ENCODE assay signal across 1 cellular context in genomic region chr1:18480315-18481189, GRCh38.
TF ChIP-seq lines count a peak whose summit lies in the region.

Gene KLHDC7A, plus strand, starts transcription at chr1:18480930. Its CDS starts 52 bp downstream, at chr1:18480982.

TF ChIP-seq in HepG2, 621 proteins besides CTCF, POLR2A, EP300 and RAD21 (continued from another document and continues in another):
- TF ChIP-seq TFE3 (CRISPR knock-in tag; IDR thresholded peaks at IDR 0.05) (peak; percentile 27; the same call in 1 of the 2 replicates), ZNF839 (CRISPR knock-in tag; IDR thresholded peaks at IDR 0.05; ENCODE audit: borderline replicate concordance) (no peak), CREB1 (IDR thresholded peaks at IDR 0.05) (no peak), CREB1 (CRISPR knock-in tag; IDR thresholded peaks at IDR 0.05) (no peak), NKX3-1 (CRISPR knock-in tag; IDR thresholded peaks at IDR 0.05) (no peak), NR2C2 (CRISPR knock-in tag; IDR thresholded peaks at IDR 0.05; ENCODE audit: borderline replicate concordance) (peak; percentile 40; the same call in 1 of the 2 replicates), ATF7 (IDR thresholded peaks at IDR 0.05) (no peak), ATF7 (CRISPR knock-in tag; IDR thresholded peaks at IDR 0.05) (no peak), SALL1 (CRISPR knock-in tag; IDR thresholded peaks at IDR 0.05) (peak; percentile 71), ZNF205 (CRISPR knock-in tag; IDR thresholded peaks at IDR 0.05) (no peak), ZNF232 (CRISPR knock-in tag; IDR thresholded peaks at IDR 0.05; ENCODE audit: borderline replicate concordance) (no peak), MIER2 (CRISPR knock-in tag; IDR thresholded peaks at IDR 0.05) (0 out of 2 replicates have a peak, but pooled peaks have one; percentile 50), BRD4 (CRISPR knock-in tag; IDR thresholded peaks at IDR 0.05) (no peak), ASH2L (IDR thresholded peaks at IDR 0.05; ENCODE audit: insufficient read length, low read depth, low read length) (peak; percentile 21), ZNF619 (CRISPR knock-in tag; IDR thresholded peaks at IDR 0.05) (no peak), HMGXB4 (CRISPR knock-in tag; IDR thresholded peaks at IDR 0.05; ENCODE audit: borderline replicate concordance in 1 of 2, low read depth in 1 of 2) (0 out of 4 replicates have a peak, but pooled peaks of 1 of the 2 experiments have one; percentile 23), ZNF720 (CRISPR knock-in tag; IDR thresholded peaks at IDR 0.05) (no peak), ZNF644 (CRISPR knock-in tag; IDR thresholded peaks at IDR 0.05; ENCODE audit: low read depth) (peak; percentile 48; the same call in 1 of the 2 replicates), MAZ (IDR thresholded peaks at IDR 0.05; ENCODE audit: borderline replicate concordance, low read depth, low read length) (no peak), MAZ (CRISPR knock-in tag; IDR thresholded peaks at IDR 0.05; ENCODE audit: low read depth) (0 out of 2 replicates have a peak, but pooled peaks have one; percentile 14), PCBP1 (IDR thresholded peaks at IDR 0.05; ENCODE audit: borderline replicate concordance, low read depth, low read length) (no peak), ZNF468 (CRISPR knock-in tag; IDR thresholded peaks at IDR 0.05) (no peak), PAF1 (CRISPR knock-in tag; IDR thresholded peaks at IDR 0.05) (no peak), SPEN (CRISPR knock-in tag; IDR thresholded peaks at IDR 0.05; ENCODE audit: low read depth) (no peak), ZBTB44 (CRISPR knock-in tag; IDR thresholded peaks at IDR 0.05) (no peak), SIN3B (IDR thresholded peaks at IDR 0.05; ENCODE audit: low read length) (no peak), MTF2 (CRISPR knock-in tag; IDR thresholded peaks at IDR 0.05; ENCODE audit: borderline replicate concordance) (0 out of 2 replicates have a peak, but pooled peaks have one; percentile 18), SP1 (IDR thresholded peaks at IDR 0.05) (no peak), SP1 (CRISPR knock-in tag; IDR thresholded peaks at IDR 0.05) (no peak), SETDB1 (CRISPR knock-in tag; IDR thresholded peaks at IDR 0.05; ENCODE audit: borderline replicate concordance) (no peak), REPIN1 (CRISPR knock-in tag; IDR thresholded peaks at IDR 0.05; ENCODE audit: borderline replicate concordance, low read depth) (peak; percentile 24; the same call in 1 of the 2 replicates), ETV5 (CRISPR knock-in tag; IDR thresholded peaks at IDR 0.05; ENCODE audit: borderline replicate concordance) (peak; percentile 46; the same call in 1 of the 2 replicates), ZNF224 (CRISPR knock-in tag; IDR thresholded peaks at IDR 0.05) (no peak), KLF9 (CRISPR knock-in tag; IDR thresholded peaks at IDR 0.05; ENCODE audit: low read depth) (no peak), POGZ (CRISPR knock-in tag; IDR thresholded peaks at IDR 0.05) (peak; percentile 36; the same call in 1 of the 2 replicates), ZNF34 (CRISPR knock-in tag; IDR thresholded peaks at IDR 0.05; ENCODE audit: borderline replicate concordance) (peak; percentile 71; the same call in 1 of the 2 replicates), CBFB (CRISPR knock-in tag; IDR thresholded peaks at IDR 0.05) (0 out of 2 replicates have a peak, but pooled peaks have one; percentile 25), ZNF576 (CRISPR knock-in tag; IDR thresholded peaks at IDR 0.05) (no peak), BHLHE40 (IDR thresholded peaks at IDR 0.05; ENCODE audit: low read length) (0 out of 2 replicates have a peak, but pooled peaks have one; percentile 4), HNRNPUL1 (IDR thresholded peaks at IDR 0.05; ENCODE audit: low read depth, low read length) (no peak), ATF7-NPFF (CRISPR knock-in tag; IDR thresholded peaks at IDR 0.05; ENCODE audit: low read depth) (no peak), XBP1 (CRISPR knock-in tag; IDR thresholded peaks at IDR 0.05) (no peak), ZMYM3 (CRISPR knock-in tag; IDR thresholded peaks at IDR 0.05) (peak; percentile 36; the same call in 1 of the 2 replicates), DMTF1 (CRISPR knock-in tag; IDR thresholded peaks at IDR 0.05) (no peak), ATAD3A (CRISPR knock-in tag; IDR thresholded peaks at IDR 0.05) (no peak)
- TF ChIP-seq, protein P1, sequence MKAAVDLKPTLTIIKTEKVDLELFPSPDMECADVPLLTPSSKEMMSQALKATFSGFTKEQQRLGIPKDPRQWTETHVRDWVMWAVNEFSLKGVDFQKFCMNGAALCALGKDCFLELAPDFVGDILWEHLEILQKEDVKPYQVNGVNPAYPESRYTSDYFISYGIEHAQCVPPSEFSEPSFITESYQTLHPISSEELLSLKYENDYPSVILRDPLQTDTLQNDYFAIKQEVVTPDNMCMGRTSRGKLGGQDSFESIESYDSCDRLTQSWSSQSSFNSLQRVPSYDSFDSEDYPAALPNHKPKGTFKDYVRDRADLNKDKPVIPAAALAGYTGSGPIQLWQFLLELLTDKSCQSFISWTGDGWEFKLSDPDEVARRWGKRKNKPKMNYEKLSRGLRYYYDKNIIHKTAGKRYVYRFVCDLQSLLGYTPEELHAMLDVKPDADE (CRISPR knock-in tag; IDR thresholded peaks at IDR 0.05) = no peak
- TF ChIP-seq, protein P2, sequence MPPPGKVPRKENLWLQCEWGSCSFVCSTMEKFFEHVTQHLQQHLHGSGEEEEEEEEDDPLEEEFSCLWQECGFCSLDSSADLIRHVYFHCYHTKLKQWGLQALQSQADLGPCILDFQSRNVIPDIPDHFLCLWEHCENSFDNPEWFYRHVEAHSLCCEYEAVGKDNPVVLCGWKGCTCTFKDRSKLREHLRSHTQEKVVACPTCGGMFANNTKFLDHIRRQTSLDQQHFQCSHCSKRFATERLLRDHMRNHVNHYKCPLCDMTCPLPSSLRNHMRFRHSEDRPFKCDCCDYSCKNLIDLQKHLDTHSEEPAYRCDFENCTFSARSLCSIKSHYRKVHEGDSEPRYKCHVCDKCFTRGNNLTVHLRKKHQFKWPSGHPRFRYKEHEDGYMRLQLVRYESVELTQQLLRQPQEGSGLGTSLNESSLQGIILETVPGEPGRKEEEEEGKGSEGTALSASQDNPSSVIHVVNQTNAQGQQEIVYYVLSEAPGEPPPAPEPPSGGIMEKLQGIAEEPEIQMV (CRISPR knock-in tag; IDR thresholded peaks at IDR 0.05; ENCODE audit: low read depth) = no peak
- TF ChIP-seq, protein P3, sequence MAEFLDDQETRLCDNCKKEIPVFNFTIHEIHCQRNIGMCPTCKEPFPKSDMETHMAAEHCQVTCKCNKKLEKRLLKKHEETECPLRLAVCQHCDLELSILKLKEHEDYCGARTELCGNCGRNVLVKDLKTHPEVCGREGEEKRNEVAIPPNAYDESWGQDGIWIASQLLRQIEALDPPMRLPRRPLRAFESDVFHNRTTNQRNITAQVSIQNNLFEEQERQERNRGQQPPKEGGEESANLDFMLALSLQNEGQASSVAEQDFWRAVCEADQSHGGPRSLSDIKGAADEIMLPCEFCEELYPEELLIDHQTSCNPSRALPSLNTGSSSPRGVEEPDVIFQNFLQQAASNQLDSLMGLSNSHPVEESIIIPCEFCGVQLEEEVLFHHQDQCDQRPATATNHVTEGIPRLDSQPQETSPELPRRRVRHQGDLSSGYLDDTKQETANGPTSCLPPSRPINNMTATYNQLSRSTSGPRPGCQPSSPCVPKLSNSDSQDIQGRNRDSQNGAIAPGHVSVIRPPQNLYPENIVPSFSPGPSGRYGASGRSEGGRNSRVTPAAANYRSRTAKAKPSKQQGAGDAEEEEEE (CRISPR knock-in tag; IDR thresholded peaks at IDR 0.05; ENCODE audit: borderline replicate concordance) = no peak
- TF ChIP-seq, protein P4, sequence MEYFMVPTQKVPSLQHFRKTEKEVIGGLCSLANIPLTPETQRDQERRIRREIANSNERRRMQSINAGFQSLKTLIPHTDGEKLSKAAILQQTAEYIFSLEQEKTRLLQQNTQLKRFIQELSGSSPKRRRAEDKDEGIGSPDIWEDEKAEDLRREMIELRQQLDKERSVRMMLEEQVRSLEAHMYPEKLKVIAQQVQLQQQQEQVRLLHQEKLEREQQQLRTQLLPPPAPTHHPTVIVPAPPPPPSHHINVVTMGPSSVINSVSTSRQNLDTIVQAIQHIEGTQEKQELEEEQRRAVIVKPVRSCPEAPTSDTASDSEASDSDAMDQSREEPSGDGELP (IDR thresholded peaks at IDR 0.05; ENCODE audit: borderline replicate concordance, low read depth) = peak; percentile 64; the same call in 1 of the 2 replicates
- TF ChIP-seq, protein P5, sequence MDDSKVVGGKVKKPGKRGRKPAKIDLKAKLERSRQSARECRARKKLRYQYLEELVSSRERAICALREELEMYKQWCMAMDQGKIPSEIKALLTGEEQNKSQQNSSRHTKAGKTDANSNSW (CRISPR knock-in tag; IDR thresholded peaks at IDR 0.05; ENCODE audit: borderline replicate concordance) = no peak
- TF ChIP-seq, protein P6, sequence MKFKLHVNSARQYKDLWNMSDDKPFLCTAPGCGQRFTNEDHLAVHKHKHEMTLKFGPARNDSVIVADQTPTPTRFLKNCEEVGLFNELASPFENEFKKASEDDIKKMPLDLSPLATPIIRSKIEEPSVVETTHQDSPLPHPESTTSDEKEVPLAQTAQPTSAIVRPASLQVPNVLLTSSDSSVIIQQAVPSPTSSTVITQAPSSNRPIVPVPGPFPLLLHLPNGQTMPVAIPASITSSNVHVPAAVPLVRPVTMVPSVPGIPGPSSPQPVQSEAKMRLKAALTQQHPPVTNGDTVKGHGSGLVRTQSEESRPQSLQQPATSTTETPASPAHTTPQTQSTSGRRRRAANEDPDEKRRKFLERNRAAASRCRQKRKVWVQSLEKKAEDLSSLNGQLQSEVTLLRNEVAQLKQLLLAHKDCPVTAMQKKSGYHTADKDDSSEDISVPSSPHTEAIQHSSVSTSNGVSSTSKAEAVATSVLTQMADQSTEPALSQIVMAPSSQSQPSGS (CRISPR knock-in tag; IDR thresholded peaks at IDR 0.05) = no peak; the same call in 1 of the 2 replicates
